Comparison of ENCODE assay signal across 17 cellular contexts in genomic region chr7:140219672-140220520, GRCh38. TPM values are rescaled to one million over a fixed set of nuclear protein-coding genes. Genes with fewer than 3 reads are reported as not detected.
DNase-seq lines count a peak whose midpoint lies in the region; ATAC-seq lines count a peak whose summit lies in the region.
"Had no signal": no experiment of that assay in that cellular context is flagged by ENCODE, and none has a peak within 500 bp of the region (broad histone marks: within the 10 kb centered on the region; RNA-seq: fewer than 3 reads in every experiment).

No MANE protein-coding gene starts in this region.

- H3K4me1 Mint-ChIP-seq in stimulated activated memory B cell treated with anti-CD40 and anti-IgM and Interleukin-4, amounts not matched to agents 10 μg/mL and 1 μg/mL and 100 μg/mL, for 72 hours = peaks cover 36% of the 10 kb centered on the region

- no peak overlapping the region for H3K4me3 Mint-ChIP-seq in stimulated activated memory B cell treated with anti-CD40 and anti-IgM and Interleukin-4, amounts not matched to agents 10 μg/mL and 1 μg/mL and 100 μg/mL, for 72 hours

- DNase-seq in NCI-H1436 treated with DMSO at 0.1 percent for 48 hours (lab: John Stamatoyannopoulos, UW) (peak; percentile 29), NCI-H510A treated with DMSO at 0.1 percent for 48 hours (lab: John Stamatoyannopoulos, UW) (peak; percentile 23), kidney glomerular epithelial cell (lab: John Stamatoyannopoulos, UW) (no peak), DMS114 treated with DMSO at 0.1 percent for 48 hours (lab: John Stamatoyannopoulos, UW; ENCODE audit: unreplicated experiment) (no peak)
- DNase-seq: Calu3; DMS79 treated with DMSO at 0.1 percent for 48 hours; GOT3; NCI-H146; NCI-H2107; NCI-H345; NCI-H69; NK-92 treated with Interleukin-12 subunit alpha and Interleukin-12 subunit beta, amount 100 ng/mL, for 24 hours; OCI-M1; SJCRH30 had no signal

- ATAC-seq in esophagus mucosa (peak; percentile 89), HG02588 (IDR thresholded peaks at IDR 0.05; ENCODE audit: unreplicated experiment) (no peak)
- no peak for ATAC-seq in stimulated activated memory B cell treated with anti-CD40 and anti-IgM and Interleukin-4, amounts not matched to agents 10 μg/mL and 1 μg/mL and 100 μg/mL, for 72 hours

- H3K27ac Mint-ChIP-seq in stimulated activated memory B cell treated with anti-CD40 and anti-IgM and Interleukin-4, amounts not matched to agents 10 μg/mL and 1 μg/mL and 100 μg/mL, for 72 hours = peak overlapping the region; percentile 73

- H3K27me3 Mint-ChIP-seq in stimulated activated memory B cell treated with anti-CD40 and anti-IgM and Interleukin-4, amounts not matched to agents 10 μg/mL and 1 μg/mL and 100 μg/mL, for 72 hours = no peaks in the 10 kb centered on the region

- peaks cover 6% of the 10 kb centered on the region for H3K36me3 Mint-ChIP-seq in stimulated activated memory B cell treated with anti-CD40 and anti-IgM and Interleukin-4, amounts not matched to agents 10 μg/mL and 1 μg/mL and 100 μg/mL, for 72 hours

- H3K9me3 Mint-ChIP-seq in stimulated activated memory B cell treated with anti-CD40 and anti-IgM and Interleukin-4, amounts not matched to agents 10 μg/mL and 1 μg/mL and 100 μg/mL, for 72 hours = peaks cover 11% of the 10 kb centered on the region

RNA-seq across cellular contexts. Expression of gene KDM7A, which starts 43.1 kb away (rescaled TPM):
- total RNA-seq in esophagus mucosa = 22.3 TPM

Comparison
In these comparisons a context has a peak if more than half of its experiments do, and no peak if none do; other contexts are left out.
1. DNase-seq: peak in NCI-H1436 treated with DMSO at 0.1 percent for 48 hours (single experiment) and NCI-H510A treated with DMSO at 0.1 percent for 48 hours (single experiment); none in kidney glomerular epithelial cell (single experiment) and DMS114 treated with DMSO at 0.1 percent for 48 hours (single experiment).